In the genomic region with DNA sequence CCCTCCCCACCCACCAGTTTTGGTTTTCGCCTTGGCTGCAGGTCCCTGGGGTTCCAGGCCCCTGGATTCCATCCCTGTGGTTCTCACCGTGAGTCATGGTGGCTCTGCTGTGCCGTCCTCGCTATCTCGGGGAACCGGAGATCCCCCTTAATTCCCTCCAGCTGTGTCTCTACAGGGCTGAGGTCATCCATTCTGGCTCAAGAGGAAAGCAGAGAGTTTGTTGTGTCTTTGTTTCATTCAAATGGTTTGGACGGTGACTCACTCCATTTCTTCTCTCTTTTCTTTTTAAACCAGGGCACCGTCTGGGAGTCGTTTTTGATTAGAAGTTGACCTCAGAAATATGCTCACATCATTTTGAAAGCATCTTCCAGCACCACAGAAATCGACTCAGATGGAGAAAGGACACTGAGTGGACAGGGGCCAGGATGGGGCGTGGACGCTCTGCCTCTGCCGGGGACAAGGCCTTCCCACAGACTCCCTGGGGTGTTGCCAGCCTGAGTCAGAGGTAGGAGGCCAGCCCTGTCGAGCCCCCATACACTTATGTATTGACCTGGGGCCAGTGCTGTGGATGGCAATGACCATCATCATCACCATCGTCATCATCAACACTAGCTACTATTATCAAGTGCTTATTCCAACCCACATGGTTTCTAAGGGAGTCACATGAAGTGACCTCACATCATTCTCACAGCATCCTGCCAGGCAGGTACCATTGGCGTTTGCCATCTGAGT, we compare ENCODE assay signal across 10 cellular contexts.
DNase-seq lines count a peak whose midpoint lies in the region; ATAC-seq and TF ChIP-seq lines count a peak whose summit lies in the region.
"Had no signal": no experiment of that assay in that cellular context is flagged by ENCODE, and none has a peak within 500 bp of the region (broad histone marks: within the 10 kb centered on the region; RNA-seq: fewer than 3 reads in every experiment).

No MANE protein-coding gene starts in this region.

- no peak for TF ChIP-seq CTCF in fibroblast of villous mesenchyme (IDR thresholded peaks at IDR 0.05; ENCODE audit: insufficient read depth, low read depth, low read length)

- ATAC-seq in SK-N-SH treated with all-trans-retinoic acid at 6 μM for 48 hours (peak; percentile 95), HG02970 (IDR thresholded peaks at IDR 0.05; ENCODE audit: low FRiP score, unreplicated experiment) (no peak)

- no peak overlapping the region for H3K4me3 ChIP-seq in fibroblast of villous mesenchyme (ENCODE audit: low read depth, low read length)

- DNase-seq in Daoy (ENCODE audit: low read depth) (peak; percentile 99), fibroblast of villous mesenchyme (ENCODE audit: low read depth) (peak; percentile 100), pulmonary artery endothelial cell (ENCODE audit: low read depth, low spot score) (peak; percentile 88), T-helper 2 cell (no peak), T-helper 9 cell (no peak), NCI-H524 treated with DMSO at 0.1 percent for 48 hours (lab: John Stamatoyannopoulos, UW) (no peak)
- DNase-seq: DMS79, NCI-H2171 treated with DMSO at 0.1 percent for 48 hours had no signal

TF ChIP-seq in SK-N-SH treated with all-trans-retinoic acid at 6 μM for 48 hours, 23 proteins besides CTCF, POLR2A, EP300 and RAD21:
- TF ChIP-seq ZFP3 (CRISPR knock-in tag; IDR thresholded peaks at IDR 0.05) = peak; percentile 31; the same call in 1 of the 2 replicates
- TF ChIP-seq ZNF70 (CRISPR knock-in tag; IDR thresholded peaks at IDR 0.05) = no peak
- 0 out of 2 replicates have a peak, but pooled peaks have one; percentile 9 for TF ChIP-seq CSDC2 (CRISPR knock-in tag; IDR thresholded peaks at IDR 0.05)
- no peak for TF ChIP-seq TCF4 (CRISPR knock-in tag; IDR thresholded peaks at IDR 0.05; ENCODE audit: borderline replicate concordance)
- no peak for TF ChIP-seq ESRRG (CRISPR knock-in tag; IDR thresholded peaks at IDR 0.05)
- TF ChIP-seq, protein P1, sequence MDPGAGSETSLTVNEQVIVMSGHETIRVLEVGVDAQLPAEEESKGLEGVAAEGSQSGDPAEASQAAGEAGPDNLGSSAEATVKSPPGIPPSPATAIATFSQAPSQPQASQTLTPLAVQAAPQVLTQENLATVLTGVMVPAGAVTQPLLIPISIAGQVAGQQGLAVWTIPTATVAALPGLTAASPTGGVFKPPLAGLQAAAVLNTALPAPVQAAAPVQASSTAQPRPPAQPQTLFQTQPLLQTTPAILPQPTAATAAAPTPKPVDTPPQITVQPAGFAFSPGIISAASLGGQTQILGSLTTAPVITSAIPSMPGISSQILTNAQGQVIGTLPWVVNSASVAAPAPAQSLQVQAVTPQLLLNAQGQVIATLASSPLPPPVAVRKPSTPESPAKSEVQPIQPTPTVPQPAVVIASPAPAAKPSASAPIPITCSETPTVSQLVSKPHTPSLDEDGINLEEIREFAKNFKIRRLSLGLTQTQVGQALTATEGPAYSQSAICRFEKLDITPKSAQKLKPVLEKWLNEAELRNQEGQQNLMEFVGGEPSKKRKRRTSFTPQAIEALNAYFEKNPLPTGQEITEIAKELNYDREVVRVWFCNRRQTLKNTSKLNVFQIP (CRISPR knock-in tag; IDR thresholded peaks at IDR 0.05; ENCODE audit: borderline replicate concordance, low read depth) = 0 out of 2 replicates have a peak, but pooled peaks have one; percentile 9
- no peak for TF ChIP-seq PPARA (CRISPR knock-in tag; IDR thresholded peaks at IDR 0.05; ENCODE audit: borderline replicate concordance)

Comparison
In these comparisons a context has a peak if more than half of its experiments do, and no peak if none do; other contexts are left out.
1. DNase-seq: peak in Daoy (single experiment), fibroblast of villous mesenchyme (single experiment) and pulmonary artery endothelial cell (single experiment); none in T-helper 2 cell (0 of 5), T-helper 9 cell (single experiment) and NCI-H524 treated with DMSO at 0.1 percent for 48 hours (single experiment).